In the genomic region with DNA sequence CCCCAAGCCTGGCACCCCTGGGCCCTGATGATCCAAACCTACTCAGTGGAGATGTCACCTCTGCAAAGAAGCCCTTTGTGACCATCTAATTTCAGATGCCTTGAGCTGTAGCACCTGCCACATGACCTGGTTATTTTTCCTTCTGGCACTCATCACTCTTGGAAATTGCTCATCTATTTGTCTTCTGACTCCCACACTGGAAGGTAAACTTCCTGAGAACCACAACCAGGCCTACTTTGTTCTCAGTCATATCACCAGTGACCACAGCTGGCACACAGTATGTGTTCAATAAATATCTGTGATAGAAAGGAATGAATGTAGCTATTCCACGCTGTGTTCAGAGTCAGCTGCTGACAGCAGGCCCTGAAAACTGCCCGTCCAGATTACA, we compare ENCODE assay signal across 8 cellular contexts.
A peak's percentile ranks its signal among the peaks of the same experiment; 100 is the strongest.
DNase-seq lines count a peak whose midpoint lies in the region; ATAC-seq and TF ChIP-seq lines count a peak whose summit lies in the region.

No MANE protein-coding gene starts in this region.

- H4K20me1 ChIP-seq in PC-3 (ENCODE audit: low read length) = no peaks in the 10 kb centered on the region

- H3K36me3 ChIP-seq in PC-3 (ENCODE audit: low read depth, low read length) (no peaks in the 10 kb centered on the region), endodermal cell (ENCODE audit: control insufficient read depth, insufficient read depth, low read length) (no peaks in the 10 kb centered on the region), rectal smooth muscle tissue (ENCODE audit: control insufficient read depth, insufficient read depth, low read length) (no peaks in the 10 kb centered on the region)

- peak overlapping the region; percentile 94 for H3K27ac ChIP-seq in PC-3 (ENCODE audit: low read length)
- H3K27ac ChIP-seq in endodermal cell (ENCODE audit: low read depth, low read length) = no peak overlapping the region
- peak overlapping the region; percentile 85 for H3K27ac ChIP-seq in rectal smooth muscle tissue (ENCODE audit: low read depth, low read length)

- H3K4me3 ChIP-seq in PC-3 (ENCODE audit: low read length) = no peak overlapping the region
- H3K4me3 ChIP-seq in endodermal cell (ENCODE audit: low read length) = no peak overlapping the region
- no peak overlapping the region for H3K4me3 ChIP-seq in rectal smooth muscle tissue (ENCODE audit: low read length)

- H3K4me3 Mint-ChIP-seq in endodermal cell (no peak overlapping the region), CD14-positive monocyte (peak overlapping the region in 1 of 2 donors; percentile 86)

- H3K4me2 ChIP-seq in PC-3 (ENCODE audit: low read length) = peak overlapping the region; percentile 76

- no peak overlapping the region for H2AFZ ChIP-seq in PC-3 (ENCODE audit: low read length)

- H3K27me3 ChIP-seq in PC-3 (ENCODE audit: low read length) (no peaks in the 10 kb centered on the region), endodermal cell (ENCODE audit: control insufficient read depth, insufficient read depth, low read length, poor library complexity, severe bottlenecking) (no peaks in the 10 kb centered on the region), rectal smooth muscle tissue (ENCODE audit: control insufficient read depth, insufficient read depth, low read length) (no peaks in the 10 kb centered on the region)

- H3K4me1 Mint-ChIP-seq in endodermal cell (peaks cover 34% of the 10 kb centered on the region), CD14-positive monocyte (peaks cover 54% of the 10 kb centered on the region)

- TF ChIP-seq CTCF in PC-3 (conservative IDR thresholded peaks at IDR 0.05; ENCODE audit: low read depth, low read length) (no peak), endodermal cell (conservative IDR thresholded peaks at IDR 0.05) (no peak), CD14-positive monocyte (IDR thresholded peaks at IDR 0.05) (no peak)

- POLR2A ChIA-PET in PC-3 (lab: Charles Lee; ENCODE audit: unreplicated experiment) = interaction anchor here (0.5 to 1.1 kb wide), 7 partner anchors 10 to 528 kb away, joined by 3 to 4 read pairs (median 4); no protein-coding TSS in a partner anchor

- peaks cover 4% of the 10 kb centered on the region for H3F3A ChIP-seq in PC-3 (ENCODE audit: low read length, unreplicated experiment)

- H3K4me1 ChIP-seq in PC-3 (ENCODE audit: insufficient read depth, low read length) (peaks cover 52% of the 10 kb centered on the region), endodermal cell (ENCODE audit: control insufficient read depth, insufficient read depth, low read length) (peaks cover 6% of the 10 kb centered on the region), rectal smooth muscle tissue (ENCODE audit: control insufficient read depth, insufficient read depth, low read length) (peaks cover 29% of the 10 kb centered on the region)

- H3K79me2 ChIP-seq in PC-3 (ENCODE audit: low read length) = no peaks in the 10 kb centered on the region

- DNase-seq in ELR (ENCODE audit: low read depth) (peak; percentile 80), PC-3 (peak; percentile 91), endodermal cell (no peak), NCI-H1092 (lab: John Stamatoyannopoulos, UW) (no peak), CD14-positive monocyte (ENCODE audit: low spot score) (no peak)

- H3K27ac Mint-ChIP-seq in endodermal cell (peak overlapping the region; percentile 33), CD14-positive monocyte (peak overlapping the region in 2 of 7 donors; percentile 45 to 62)

- H3K27me3 Mint-ChIP-seq in endodermal cell (ENCODE audit: insufficient read depth) (no peaks in the 10 kb centered on the region), CD14-positive monocyte (ENCODE audit: low read depth in 3 of 3) (peaks cover 0 to 11% (median 6%) of the 10 kb centered on the region in 3 donors)

- H3K36me3 Mint-ChIP-seq in endodermal cell (ENCODE audit: low read depth) = peaks cover 5% of the 10 kb centered on the region
- peaks cover 0 to 3% of the 10 kb centered on the region in 2 donors for H3K36me3 Mint-ChIP-seq in CD14-positive monocyte

- WGBS in endodermal cell (ENCODE audit: insufficient coverage in 1 of 2, insufficient read length in 1 of 2), 2 experiments = 82 to 91% methylated on average over 2 of the region's 2 CpGs

- no peaks in the 10 kb centered on the region for H3K9me3 ChIP-seq in PC-3 (ENCODE audit: low read length)
- H3K9me3 ChIP-seq in endodermal cell (ENCODE audit: control insufficient read depth, low read length) = no peaks in the 10 kb centered on the region

- BruUV-seq in PC-3 (replicated peaks; lab: Mats Ljungman, UMichigan) = no TSS peak

- H3K9me3 Mint-ChIP-seq in endodermal cell (no peaks in the 10 kb centered on the region), CD14-positive monocyte (peaks cover 0 to 2% (median 0%) of the 10 kb centered on the region in 7 donors)

- ATAC-seq in PC-3 (peak; percentile 74), HG03565 (IDR thresholded peaks at IDR 0.05; ENCODE audit: unreplicated experiment) (no peak), GM18909 (IDR thresholded peaks at IDR 0.05; ENCODE audit: poor library complexity, unreplicated experiment) (no peak)

- intact Hi-C loops in PC-3 (cut with micrococcal nuclease) (loop anchor here (5.0 kb wide), 1 partner anchor 34 kb away; no protein-coding TSS in a partner anchor), CD14-positive monocyte (cut with micrococcal nuclease) (no loop called here)

- H3K9ac ChIP-seq in PC-3 (ENCODE audit: low read length) (peak overlapping the region; percentile 76), endodermal cell (ENCODE audit: extremely low read depth, low read length, poor library complexity, severe bottlenecking) (no peak overlapping the region), rectal smooth muscle tissue (ENCODE audit: low read length) (no peak overlapping the region)

- CTCF ChIA-PET in PC-3 (lab: Charles Lee) = interaction anchor here (1.7 kb wide), 1 partner anchor 23 kb away, joined by 11 read pairs; no protein-coding TSS in a partner anchor

- no peaks in the 10 kb centered on the region for H3K9me2 ChIP-seq in PC-3 (replicated peaks; ENCODE audit: low read length)

Comparison
In these comparisons a context has a peak if more than half of its experiments do, and no peak if none do; other contexts are left out.
1. DNase-seq: peak in ELR (single experiment) and PC-3 (single experiment); none in endodermal cell (single experiment), NCI-H1092 (single experiment) and CD14-positive monocyte (single experiment).